Comparison of ENCODE assay signal across 14 cellular contexts in genomic region chr4:125826801-125827200, GRCh38.
"Had no signal": no experiment of that assay in that cellular context is flagged by ENCODE, and none has a peak within 500 bp of the region (broad histone marks: within the 10 kb centered on the region; RNA-seq: fewer than 3 reads in every experiment).

No MANE protein-coding gene starts in this region.

- H3K9me3 ChIP-seq: ascending aorta, esophagus squamous epithelium, heart right ventricle, neutrophil, thoracic aorta had no signal

- H3K27me3 ChIP-seq: ascending aorta, esophagus squamous epithelium, heart right ventricle, neutrophil had no signal

- DNase-seq: activated naive CD4-positive, alpha-beta T cell treated with anti-CD3 and anti-CD28 coated beads for 36 hours; activated naive CD8-positive, alpha-beta T cell treated with anti-CD3 and anti-CD28 coated beads, Interleukin-2, amount 50 U/mL, for 24 hours; activated T-cell treated with anti-CD3 and anti-CD28 coated beads for 4 hours; esophagus squamous epithelium; heart right ventricle; left colon; midbrain; stimulated activated CD4-positive, alpha-beta T cell treated with anti-CD3 and anti-CD28 coated beads, Interleukin-12 subunit alpha, Interleukin-12 subunit beta, amount 100 ng/mL, for 4 hours; stimulated activated CD4-positive, alpha-beta T cell treated with anti-CD3 and anti-CD28 coated beads, Interleukin-2, amount 100 ng/mL, for 24 hours had no signal

- H3K9ac ChIP-seq: parathyroid adenoma had no signal

- H3K27ac ChIP-seq: ascending aorta, esophagus squamous epithelium, heart right ventricle, neutrophil, parathyroid adenoma, thoracic aorta had no signal

- H3K36me3 ChIP-seq: ascending aorta, esophagus squamous epithelium, heart right ventricle, neutrophil, thoracic aorta had no signal

- H3K79me2 ChIP-seq: parathyroid adenoma had no signal

- H3K4me3 ChIP-seq: ascending aorta, esophagus squamous epithelium, heart right ventricle, lung, thoracic aorta had no signal

- H3K4me1 ChIP-seq: ascending aorta, esophagus squamous epithelium, heart right ventricle, parathyroid adenoma had no signal

- H2AFZ ChIP-seq: parathyroid adenoma had no signal
